Comparison of ENCODE assay signal across 8 cellular contexts in the genomic region with DNA sequence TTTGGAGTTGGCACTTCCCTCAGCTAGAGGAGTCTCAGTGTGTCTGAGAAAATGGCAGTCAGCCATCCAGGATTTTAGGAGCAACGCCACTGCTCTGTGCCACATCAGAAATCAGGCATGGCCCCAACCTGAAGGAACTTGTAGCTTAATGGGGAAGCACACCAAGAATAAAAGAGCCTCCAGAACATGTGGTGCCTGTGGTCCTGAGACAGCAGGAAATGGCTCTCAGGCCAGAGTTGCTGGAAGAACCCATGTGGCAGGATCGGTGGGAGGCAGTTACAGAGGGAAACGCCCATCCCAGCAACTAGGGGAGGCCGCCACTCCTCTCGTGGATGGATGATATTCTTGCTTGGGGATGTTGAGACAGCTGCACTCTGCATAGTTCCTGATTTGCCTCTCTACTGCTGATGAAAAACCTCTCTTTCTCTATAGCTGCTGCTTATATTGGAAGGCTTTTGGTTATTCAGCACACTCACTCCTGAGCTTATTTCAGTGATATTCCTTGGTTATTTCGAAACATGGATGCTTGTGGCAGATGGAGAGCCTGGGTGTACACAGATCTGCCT. TPM values are rescaled to one million over a fixed set of nuclear protein-coding genes. Genes with fewer than 3 reads are reported as not detected.
DNase-seq lines count a peak whose midpoint lies in the region; ATAC-seq and TF ChIP-seq lines count a peak whose summit lies in the region.

No MANE protein-coding gene starts in this region.

- no peaks in the 10 kb centered on the region for H3K27me3 ChIP-seq in left ventricle myocardium inferior (ENCODE audit: low read depth)

- no peak for ATAC-seq in activated T-helper 17 cell treated with anti-CD3 and anti-CD28 coated beads, Interleukin-2, amount 50 U/mL, for 72 hours (replicated peaks)
- no peak for ATAC-seq in stimulated activated effector memory CD8-positive, alpha-beta T cell treated with anti-CD3 and anti-CD28 coated beads, Interleukin-12 subunit alpha, Interleukin-12 subunit beta, amount 100 ng/mL, for 72 hours

- H3K9me3 ChIP-seq in left ventricle myocardium inferior (replicated peaks): no peaks in the 10 kb centered on the region

- no peaks in the 10 kb centered on the region for H3K9me3 Mint-ChIP-seq in activated T-helper 17 cell treated with anti-CD3 and anti-CD28 coated beads, Interleukin-2, amount 50 U/mL, for 72 hours
- no peaks in the 10 kb centered on the region for H3K9me3 Mint-ChIP-seq in stimulated activated effector memory CD8-positive, alpha-beta T cell treated with anti-CD3 and anti-CD28 coated beads, Interleukin-12 subunit alpha, Interleukin-12 subunit beta, amount 100 ng/mL, for 72 hours

- H3K27ac Mint-ChIP-seq in activated T-helper 17 cell treated with anti-CD3 and anti-CD28 coated beads, Interleukin-2, amount 50 U/mL, for 72 hours: peak overlapping the region; percentile 35
- H3K27ac Mint-ChIP-seq in stimulated activated effector memory CD8-positive, alpha-beta T cell treated with anti-CD3 and anti-CD28 coated beads, Interleukin-12 subunit alpha, Interleukin-12 subunit beta, amount 100 ng/mL, for 72 hours: peak overlapping the region; percentile 76

- no peak overlapping the region for H3K4me3 Mint-ChIP-seq in activated T-helper 17 cell treated with anti-CD3 and anti-CD28 coated beads, Interleukin-2, amount 50 U/mL, for 72 hours
- no peak overlapping the region for H3K4me3 Mint-ChIP-seq in stimulated activated effector memory CD8-positive, alpha-beta T cell treated with anti-CD3 and anti-CD28 coated beads, Interleukin-12 subunit alpha, Interleukin-12 subunit beta, amount 100 ng/mL, for 72 hours

- H3K4me1 ChIP-seq in left ventricle myocardium inferior: peaks cover 55% of the 10 kb centered on the region

- in situ Hi-C loops in GM13977 (cut with MboI; ENCODE audit: low pct_unique_long_range_greater_than_20kb, low sequenced_read_pairs, unreplicated experiment): no loop called here

- intact Hi-C loops in left ventricle myocardium inferior (cut with micrococcal nuclease): no loop called here

- no peaks in the 10 kb centered on the region for H3K27me3 Mint-ChIP-seq in activated T-helper 17 cell treated with anti-CD3 and anti-CD28 coated beads, Interleukin-2, amount 50 U/mL, for 72 hours

- H3K4me3 ChIP-seq in left ventricle myocardium inferior: no peak overlapping the region

- DNase-seq in NCI-H82 (lab: John Stamatoyannopoulos, UW): peak; percentile 33
- no peak for DNase-seq in NCI-H82 treated with DMSO at 0.1 percent for 48 hours (lab: John Stamatoyannopoulos, UW; ENCODE audit: unreplicated experiment)
- DNase-seq in left ventricle myocardium inferior: no peak
- DNase-seq in stimulated activated effector memory CD8-positive, alpha-beta T cell treated with anti-CD3 and anti-CD28 coated beads, Interleukin-12 subunit alpha, Interleukin-12 subunit beta, amount 100 ng/mL, for 72 hours (ENCODE audit: low spot score in 2 of 2): no peak
- no peak for DNase-seq in stimulated activated CD4-positive, alpha-beta T cell treated with anti-CD3 and anti-CD28 coated beads, Interleukin-4, amount 100 ng/mL, for 24 hours
- no peak for DNase-seq in erythroblast (lab: John Stamatoyannopoulos, UW)
- DNase-seq in GM13977 (ENCODE audit: low spot score): no peak

- peaks cover 91% of the 10 kb centered on the region for H3K36me3 ChIP-seq in left ventricle myocardium inferior

- TF ChIP-seq POLR2A in erythroblast (IDR thresholded peaks at IDR 0.05; ENCODE audit: low read length): no peak

- peak overlapping the region; percentile 25 for H3K27ac ChIP-seq in left ventricle myocardium inferior (replicated peaks)

- TF ChIP-seq CTCF in left ventricle myocardium inferior (IDR thresholded peaks at IDR 0.05; ENCODE audit: borderline replicate concordance) (no peak), GM13977 (IDR thresholded peaks at IDR 0.05; ENCODE audit: extremely low read depth, insufficient read depth, missing control alignments) (no peak)

- H3K36me3 Mint-ChIP-seq in activated T-helper 17 cell treated with anti-CD3 and anti-CD28 coated beads, Interleukin-2, amount 50 U/mL, for 72 hours (ENCODE audit: low read depth): peaks cover 99% of the 10 kb centered on the region
- peaks cover 100% of the 10 kb centered on the region for H3K36me3 Mint-ChIP-seq in stimulated activated effector memory CD8-positive, alpha-beta T cell treated with anti-CD3 and anti-CD28 coated beads, Interleukin-12 subunit alpha, Interleukin-12 subunit beta, amount 100 ng/mL, for 72 hours

- no peaks in the 10 kb centered on the region for H3K4me1 Mint-ChIP-seq in activated T-helper 17 cell treated with anti-CD3 and anti-CD28 coated beads, Interleukin-2, amount 50 U/mL, for 72 hours
- no peaks in the 10 kb centered on the region for H3K4me1 Mint-ChIP-seq in stimulated activated effector memory CD8-positive, alpha-beta T cell treated with anti-CD3 and anti-CD28 coated beads, Interleukin-12 subunit alpha, Interleukin-12 subunit beta, amount 100 ng/mL, for 72 hours

RNA-seq across cellular contexts. Expression of gene KLHL25, which starts 52.5 kb away (rescaled TPM):
- total RNA-seq in activated T-helper 17 cell treated with anti-CD3 and anti-CD28 coated beads, Interleukin-2, amount 50 U/mL, for 72 hours: 1 to 10 TPM; 3.4 to 4.6 TPM
- total RNA-seq in left ventricle myocardium inferior: 4.0 TPM
